35 cellular contexts compared by ENCODE assay signal in genomic region chr7:1909476-1909875, GRCh38.
"Had no signal": no experiment of that assay in that cellular context is flagged by ENCODE, and none has a peak within 500 bp of the region (broad histone marks: within the 10 kb centered on the region; RNA-seq: fewer than 3 reads in every experiment).

No MANE protein-coding gene starts in this region.

- H3K36me3 ChIP-seq: colonic mucosa, gastrocnemius medialis, pancreas, prostate gland, sigmoid colon, suprapubic skin, tibial artery, upper lobe of right lung had no signal

- H3K79me2 ChIP-seq: hepatocyte had no signal

- H3K27me3 Mint-ChIP-seq: activated CD8-positive, alpha-beta memory T cell treated with anti-CD3 and anti-CD28 coated beads, Interleukin-2, amount 10 ng/mL, durations not matched to agents 7 days and 5 days; activated naive CD8-positive, alpha-beta T cell; naive B cell had no signal

- DNase-seq: activated CD4-positive, alpha-beta T cell treated with anti-CD3 and anti-CD28 coated beads for 1 hour; activated CD8-positive, alpha-beta memory T cell treated with anti-CD3 and anti-CD28 coated beads, Interleukin-2, amount 10 ng/mL, durations not matched to agents 7 days and 5 days; activated CD8-positive, alpha-beta T cell treated with anti-CD3 and anti-CD28 coated beads, Interleukin-2, amount 10 ng/mL, durations not matched to agents 7 days and 5 days; activated naive CD4-positive, alpha-beta T cell; activated T-cell treated with anti-CD3 and anti-CD28 coated beads, Interleukin-2, amount 50 U/mL, for 48 hours; anterior cingulate cortex; cerebellar nuclear complex; colonic mucosa; dorsolateral prefrontal cortex; effector memory CD4-positive, alpha-beta T cell; erythroblast; gastrocnemius medialis; glutamatergic neuron; islet precursor cell; left cardiac atrium; naive B cell; nephron progenitor cell; nucleus accumbens; retina; sigmoid colon; small intestine; stimulated activated CD4-positive, alpha-beta T cell treated with anti-CD3 and anti-CD28 coated beads, Interleukin-4, amount 100 ng/mL, for 4 hours; stimulated activated CD8-positive, alpha-beta memory T cell treated with anti-CD3 and anti-CD28 coated beads, Interleukin-4, amount 100 ng/mL, for 48 hours; stimulated activated naive CD4-positive, alpha-beta T cell; T1000; tibial artery; upper lobe of right lung had no signal

- H3K27me3 ChIP-seq: colonic mucosa, dorsolateral prefrontal cortex, gastrocnemius medialis, hepatocyte, pancreas, sigmoid colon, suprapubic skin, tibial artery, upper lobe of right lung had no signal

- H2AFZ ChIP-seq: hepatocyte had no signal

- H3K9me3 Mint-ChIP-seq: activated T-helper 2 cell treated with anti-CD3 and anti-CD28 coated beads, Interferon-gamma antibody, Interleukin-2, Interleukin-4, amounts not matched to agents 10 μg/mL and 5 μg/mL and 100 μg/mL, durations not matched to agents 14 hours and 24 hours and 36 hours; mesothelial cell of epicardium; naive B cell; nephron progenitor cell; T-helper 1 cell treated with Interleukin-12 subunit alpha and Interleukin-12 subunit beta and Interleukin-4 antibody, amounts not matched to agents 30 μg/mL and 1 μg/mL, for 36 hours had no signal

- H3K4me1 ChIP-seq: colonic mucosa, gastrocnemius medialis, pancreas, prostate gland, upper lobe of right lung had no signal

- H3K36me3 Mint-ChIP-seq: activated CD8-positive, alpha-beta memory T cell treated with anti-CD3 and anti-CD28 coated beads, Interleukin-2, amount 10 ng/mL, durations not matched to agents 7 days and 5 days; activated naive CD8-positive, alpha-beta T cell; mesothelial cell of epicardium had no signal

- H3K27ac ChIP-seq: colonic mucosa, dorsolateral prefrontal cortex, gastrocnemius medialis, hepatocyte, pancreas, prostate gland, sigmoid colon, suprapubic skin, tibial artery, upper lobe of right lung had no signal

- H3K4me2 ChIP-seq: hepatocyte had no signal

- ATAC-seq: activated CD8-positive, alpha-beta memory T cell treated with anti-CD3 and anti-CD28 coated beads, Interleukin-2, amount 10 ng/mL, durations not matched to agents 7 days and 5 days; activated CD8-positive, alpha-beta T cell treated with anti-CD3 and anti-CD28 coated beads, Interleukin-2, amount 10 ng/mL, durations not matched to agents 7 days and 5 days; gastrocnemius medialis; left cardiac atrium; pancreas; upper lobe of right lung had no signal

- H3K4me3 ChIP-seq: colonic mucosa, dorsolateral prefrontal cortex, gastrocnemius medialis, hepatocyte, pancreas, prostate gland, sigmoid colon, suprapubic skin, tibial artery, upper lobe of right lung had no signal

- H3K27ac Mint-ChIP-seq: activated CD8-positive, alpha-beta memory T cell treated with anti-CD3 and anti-CD28 coated beads, Interleukin-2, amount 10 ng/mL, durations not matched to agents 7 days and 5 days; activated CD8-positive, alpha-beta T cell treated with anti-CD3 and anti-CD28 coated beads, Interleukin-2, amount 10 ng/mL, durations not matched to agents 7 days and 5 days; activated naive CD8-positive, alpha-beta T cell; activated T-helper 2 cell treated with anti-CD3 and anti-CD28 coated beads, Interferon-gamma antibody, Interleukin-2, Interleukin-4, amounts not matched to agents 10 μg/mL and 5 μg/mL and 100 μg/mL, durations not matched to agents 14 hours and 24 hours and 36 hours; mesothelial cell of epicardium; T-helper 1 cell treated with Interleukin-12 subunit alpha and Interleukin-12 subunit beta and Interleukin-4 antibody, amounts not matched to agents 30 μg/mL and 1 μg/mL, for 36 hours had no signal

- H3K4me3 Mint-ChIP-seq: activated CD8-positive, alpha-beta memory T cell treated with anti-CD3 and anti-CD28 coated beads, Interleukin-2, amount 10 ng/mL, durations not matched to agents 7 days and 5 days; activated CD8-positive, alpha-beta T cell treated with anti-CD3 and anti-CD28 coated beads, Interleukin-2, amount 10 ng/mL, durations not matched to agents 7 days and 5 days; activated naive CD8-positive, alpha-beta T cell; mesothelial cell of epicardium; nephron progenitor cell; T-helper 1 cell treated with Interleukin-12 subunit alpha and Interleukin-12 subunit beta and Interleukin-4 antibody, amounts not matched to agents 30 μg/mL and 1 μg/mL, for 36 hours had no signal

- H3K4me1 Mint-ChIP-seq: activated CD8-positive, alpha-beta memory T cell treated with anti-CD3 and anti-CD28 coated beads, Interleukin-2, amount 10 ng/mL, durations not matched to agents 7 days and 5 days had no signal

- H3K9me3 ChIP-seq: colonic mucosa, gastrocnemius medialis, pancreas, prostate gland, sigmoid colon, suprapubic skin, tibial artery, upper lobe of right lung had no signal
